ENCODE assay signal across 23 cellular contexts in the genomic region with DNA sequence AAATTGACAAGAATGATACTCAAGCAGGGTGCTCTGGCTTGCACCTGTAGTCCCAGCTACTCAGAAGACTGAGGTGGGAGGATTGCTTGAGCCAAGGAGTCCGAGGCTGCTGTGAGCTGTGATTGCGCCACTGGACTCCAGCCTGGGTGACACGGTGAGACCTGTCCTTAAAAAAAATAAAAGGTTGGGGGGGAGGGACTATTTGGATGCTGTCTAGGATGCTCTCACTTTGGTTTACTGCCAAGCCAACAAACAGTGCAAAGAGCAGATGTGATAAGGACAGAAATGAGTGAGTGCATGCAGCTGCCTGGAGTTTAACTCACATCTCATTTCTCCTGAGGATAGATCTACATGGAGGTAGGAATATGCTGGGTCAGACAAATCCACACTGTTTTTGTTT.
DNase-seq lines count a peak whose midpoint lies in the region; FAIRE-seq and TF ChIP-seq lines count a peak whose summit lies in the region.
"Had no signal": no experiment of that assay in that cellular context is flagged by ENCODE, and none has a peak within 500 bp of the region (broad histone marks: within the 10 kb centered on the region; RNA-seq: fewer than 3 reads in every experiment).

No MANE protein-coding gene starts in this region.

- TF ChIP-seq CTCF in bronchial epithelial cell (IDR thresholded peaks at IDR 0.05; ENCODE audit: insufficient read depth, low read length, severe bottlenecking) (no peak), liver (IDR thresholded peaks at IDR 0.05; ENCODE audit: low read depth, low read length, missing input control) (no peak)

- no peak overlapping the region for H4K91ac ChIP-seq in trophoblast cell (ENCODE audit: low read depth, low read length)

- no peak overlapping the region for H3K4ac ChIP-seq in trophoblast cell (ENCODE audit: low read depth, low read length)

- H3K79me2 ChIP-seq in trophoblast cell (ENCODE audit: control insufficient read depth, insufficient read depth, low read length, poor library complexity), result no peaks in the 10 kb centered on the region

- H3K27me3 ChIP-seq in bronchial epithelial cell (ENCODE audit: control insufficient read depth, insufficient read depth, low read length), result no peaks in the 10 kb centered on the region
- H3K27me3 ChIP-seq in liver (ENCODE audit: control insufficient read depth in 4 of 4, insufficient read depth in 4 of 4, low read length in 3 of 4), result no peaks in the 10 kb centered on the region
- H3K27me3 ChIP-seq in trophoblast cell (ENCODE audit: insufficient read depth, low read length), result no peaks in the 10 kb centered on the region

- H3K4me1 ChIP-seq in liver (ENCODE audit: control insufficient read depth in 4 of 4, insufficient read depth in 4 of 4, low read length in 3 of 4) (peaks cover 7 to 13% (median 11%) of the 10 kb centered on the region in 4 donors), trophoblast cell (ENCODE audit: control insufficient read depth in 1 of 2, insufficient read depth in 2 of 2, low read length in 2 of 2) (no peaks in the 10 kb centered on the region)
- H3K4me1 ChIP-seq: A549 had no signal

- H3K36me3 ChIP-seq in bronchial epithelial cell (ENCODE audit: control insufficient read depth, insufficient read depth, low read length), result no peaks in the 10 kb centered on the region
- peaks cover 0 to 1% (median 0%) of the 10 kb centered on the region in 4 donors for H3K36me3 ChIP-seq in liver (ENCODE audit: control insufficient read depth in 4 of 4, insufficient read depth in 3 of 4, low read depth in 1 of 4, low read length in 3 of 4)
- no peaks in the 10 kb centered on the region for H3K36me3 ChIP-seq in trophoblast cell (ENCODE audit: control insufficient read depth in 1 of 2, insufficient read depth in 2 of 2, low read length in 2 of 2)

- no peak overlapping the region for H3K14ac ChIP-seq in trophoblast cell (ENCODE audit: low read length)

- no peak overlapping the region for H4K12ac ChIP-seq in trophoblast cell (ENCODE audit: low read depth, low read length)

- no peak overlapping the region for H3K4me3 ChIP-seq in bronchial epithelial cell (ENCODE audit: low read depth, low read length)
- no peak overlapping the region for H3K4me3 ChIP-seq in liver (ENCODE audit: low read depth in 1 of 3, low read length in 3 of 3)
- no peak overlapping the region for H3K4me3 ChIP-seq in trophoblast cell (ENCODE audit: low read depth, low read length)
- H3K4me3 ChIP-seq: A549, GM12878, PC-9, SK-N-MC had no signal

- H3K27ac ChIP-seq in liver (ENCODE audit: low read depth in 1 of 2, low read length in 2 of 2), result peak overlapping the region in 1 of 2 donors; percentile 45
- H3K27ac ChIP-seq in trophoblast cell (ENCODE audit: low read depth, low read length), result no peak overlapping the region
- H3K27ac ChIP-seq: A549, PC-9, SK-N-MC had no signal

- no peak overlapping the region for H2BK120ac ChIP-seq in trophoblast cell (ENCODE audit: insufficient read depth, low read length, poor library complexity)

- peak; percentile 13 for FAIRE-seq in bronchial epithelial cell (lab: Jason Lieb, UNC)
- FAIRE-seq: A549, GM12878, HTR-8/SVneo had no signal

- H3K23ac ChIP-seq in trophoblast cell (ENCODE audit: low read length), result no peak overlapping the region

- peaks cover 0 to 1% (median 0%) of the 10 kb centered on the region in 4 donors for H3K9me3 ChIP-seq in liver (ENCODE audit: control insufficient read depth in 4 of 4, low read length in 3 of 4)
- H3K9me3 ChIP-seq in trophoblast cell (ENCODE audit: insufficient read depth, low read depth, low read length), result peaks cover 6% of the 10 kb centered on the region
- H3K9me3 ChIP-seq: A549 had no signal

- WGBS in liver, result 29% methylated on average over 3 of the region's 3 CpGs
- WGBS in trophoblast cell (ENCODE audit: extremely low coverage, insufficient coverage, insufficient read length), result no CpG with 5 or more reads among the region's 3 CpGs

- no peak overlapping the region for H4K8ac ChIP-seq in trophoblast cell (ENCODE audit: low read depth, low read length)

- peak; percentile 57 to 69 for TF ChIP-seq RAD21 in liver (IDR thresholded peaks at IDR 0.05)

- no peak overlapping the region for H3K18ac ChIP-seq in trophoblast cell (ENCODE audit: low read length)

- DNase-seq in NCI-H748 (lab: John Stamatoyannopoulos, UW; ENCODE audit: unreplicated experiment) (peak; percentile 6), NCI-H748 treated with DMSO at 0.1 percent for 48 hours (lab: John Stamatoyannopoulos, UW) (no peak), HuH-7 (ENCODE audit: low spot score) (peak; percentile 18), bronchial epithelial cell (ENCODE audit: low read depth) (no peak), KG1 (lab: John Stamatoyannopoulos, UW) (no peak), nucleus accumbens (lab: John Stamatoyannopoulos, UW) (no peak), trophoblast cell (no peak)
- DNase-seq: CD4-positive, CD25-positive, alpha-beta regulatory T cell; DND-41; Karpas-422; MV-4-11; NCI-H1417 treated with DMSO at 0.1 percent for 48 hours; NCI-H187; NCI-H226; NCI-H526; PC-9; RPMI8226; SHP77 treated with DMSO at 0.1 percent for 48 hours had no signal

- H3K4me2 ChIP-seq in trophoblast cell (ENCODE audit: low read length), result no peak overlapping the region
- H3K4me2 ChIP-seq: A549, PC-9 had no signal

- no peak overlapping the region for H2AK5ac ChIP-seq in trophoblast cell (ENCODE audit: low read length)

- H2BK5ac ChIP-seq in trophoblast cell (ENCODE audit: low read depth, low read length, poor library complexity), result no peak overlapping the region

- H3K79me1 ChIP-seq in trophoblast cell (ENCODE audit: low read length), result peaks cover 2% of the 10 kb centered on the region

- H2BK12ac ChIP-seq in trophoblast cell (ENCODE audit: low read length), result no peak overlapping the region

- no peak overlapping the region for H2AFZ ChIP-seq in trophoblast cell (ENCODE audit: insufficient read depth, low read length, poor library complexity)
- H2AFZ ChIP-seq: PC-9 had no signal

- H3K9ac ChIP-seq in liver (ENCODE audit: low read depth in 1 of 2, low read length in 2 of 2), result no peak overlapping the region
- no peak overlapping the region for H3K9ac ChIP-seq in trophoblast cell (ENCODE audit: low read length)

TF ChIP-seq in liver, 16 proteins besides CTCF, POLR2A, EP300 and RAD21 (continues in another document):
- TF ChIP-seq, protein P1, sequence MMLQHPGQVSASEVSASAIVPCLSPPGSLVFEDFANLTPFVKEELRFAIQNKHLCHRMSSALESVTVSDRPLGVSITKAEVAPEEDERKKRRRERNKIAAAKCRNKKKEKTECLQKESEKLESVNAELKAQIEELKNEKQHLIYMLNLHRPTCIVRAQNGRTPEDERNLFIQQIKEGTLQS (IDR thresholded peaks at IDR 0.05), result no peak
- TF ChIP-seq NR2F2 (IDR thresholded peaks at IDR 0.05), result no peak
- TF ChIP-seq HNF4A (conservative IDR thresholded peaks at IDR 0.05), result peak; percentile 93 to 95
- no peak for TF ChIP-seq FOXA1 (IDR thresholded peaks at IDR 0.05)
- peak; percentile 85 for TF ChIP-seq SP1 (IDR thresholded peaks at IDR 0.05)
- peak; percentile 72 to 87 for TF ChIP-seq RXRA (IDR thresholded peaks at IDR 0.05)
- peak; percentile 55 to 88 for TF ChIP-seq JUND (IDR thresholded peaks at IDR 0.05)
- peak; percentile 71 for TF ChIP-seq FOXA2 (IDR thresholded peaks at IDR 0.05)
- TF ChIP-seq, protein P2, sequence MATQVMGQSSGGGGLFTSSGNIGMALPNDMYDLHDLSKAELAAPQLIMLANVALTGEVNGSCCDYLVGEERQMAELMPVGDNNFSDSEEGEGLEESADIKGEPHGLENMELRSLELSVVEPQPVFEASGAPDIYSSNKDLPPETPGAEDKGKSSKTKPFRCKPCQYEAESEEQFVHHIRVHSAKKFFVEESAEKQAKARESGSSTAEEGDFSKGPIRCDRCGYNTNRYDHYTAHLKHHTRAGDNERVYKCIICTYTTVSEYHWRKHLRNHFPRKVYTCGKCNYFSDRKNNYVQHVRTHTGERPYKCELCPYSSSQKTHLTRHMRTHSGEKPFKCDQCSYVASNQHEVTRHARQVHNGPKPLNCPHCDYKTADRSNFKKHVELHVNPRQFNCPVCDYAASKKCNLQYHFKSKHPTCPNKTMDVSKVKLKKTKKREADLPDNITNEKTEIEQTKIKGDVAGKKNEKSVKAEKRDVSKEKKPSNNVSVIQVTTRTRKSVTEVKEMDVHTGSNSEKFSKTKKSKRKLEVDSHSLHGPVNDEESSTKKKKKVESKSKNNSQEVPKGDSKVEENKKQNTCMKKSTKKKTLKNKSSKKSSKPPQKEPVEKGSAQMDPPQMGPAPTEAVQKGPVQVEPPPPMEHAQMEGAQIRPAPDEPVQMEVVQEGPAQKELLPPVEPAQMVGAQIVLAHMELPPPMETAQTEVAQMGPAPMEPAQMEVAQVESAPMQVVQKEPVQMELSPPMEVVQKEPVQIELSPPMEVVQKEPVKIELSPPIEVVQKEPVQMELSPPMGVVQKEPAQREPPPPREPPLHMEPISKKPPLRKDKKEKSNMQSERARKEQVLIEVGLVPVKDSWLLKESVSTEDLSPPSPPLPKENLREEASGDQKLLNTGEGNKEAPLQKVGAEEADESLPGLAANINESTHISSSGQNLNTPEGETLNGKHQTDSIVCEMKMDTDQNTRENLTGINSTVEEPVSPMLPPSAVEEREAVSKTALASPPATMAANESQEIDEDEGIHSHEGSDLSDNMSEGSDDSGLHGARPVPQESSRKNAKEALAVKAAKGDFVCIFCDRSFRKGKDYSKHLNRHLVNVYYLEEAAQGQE (IDR thresholded peaks at IDR 0.05), result no peak
- peak; percentile 65 for TF ChIP-seq YY1 (IDR thresholded peaks at IDR 0.05)
- TF ChIP-seq, protein P3, sequence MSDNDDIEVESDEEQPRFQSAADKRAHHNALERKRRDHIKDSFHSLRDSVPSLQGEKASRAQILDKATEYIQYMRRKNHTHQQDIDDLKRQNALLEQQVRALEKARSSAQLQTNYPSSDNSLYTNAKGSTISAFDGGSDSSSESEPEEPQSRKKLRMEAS (IDR thresholded peaks at IDR 0.05), result peak; percentile 82
- peak; percentile 81 for TF ChIP-seq HNF4G (IDR thresholded peaks at IDR 0.05)
- TF ChIP-seq GABPA (IDR thresholded peaks at IDR 0.05 in 1 of 2, conservative IDR thresholded peaks at IDR 0.05 in 1 of 2), result peak in 1 of 2 donors; percentile 35
- no peak for TF ChIP-seq EGR1 (IDR thresholded peaks at IDR 0.05; ENCODE audit: low read depth in 2 of 2)

Comparison
In these comparisons a context has a peak if more than half of its experiments do, and no peak if none do; other contexts are left out.
1. DNase-seq: peak in NCI-H748 (single experiment) and HuH-7 (single experiment); none in NCI-H748 treated with DMSO at 0.1 percent for 48 hours (single experiment), bronchial epithelial cell (single experiment), KG1 (single experiment), nucleus accumbens (0 of 56) and trophoblast cell (0 of 2).